Comparison of ENCODE assay signal across 1 cellular context in genomic region chr7:138565071-138565450, GRCh38.
TF ChIP-seq lines count a peak whose summit lies in the region.

No MANE protein-coding gene starts in this region.

TF ChIP-seq in HepG2, 621 proteins besides CTCF, POLR2A, EP300 and RAD21 (continued from another document):
- TF ChIP-seq ZNF883 (CRISPR knock-in tag; IDR thresholded peaks at IDR 0.05; ENCODE audit: not compliant biosample characterization): peak; percentile 36
- peak; percentile 77; the same call in 1 of the 2 replicates for TF ChIP-seq PAF1 (CRISPR knock-in tag; IDR thresholded peaks at IDR 0.05)
- peak; percentile 76 for TF ChIP-seq ZBTB4 (CRISPR knock-in tag; IDR thresholded peaks at IDR 0.05; ENCODE audit: borderline replicate concordance)
- 0 out of 2 replicates have a peak, but pooled peaks have one; percentile 13 for TF ChIP-seq SP4 (CRISPR knock-in tag; IDR thresholded peaks at IDR 0.05)
- TF ChIP-seq ZNF567 (CRISPR knock-in tag; IDR thresholded peaks at IDR 0.05; ENCODE audit: borderline replicate concordance): peak; percentile 58; the same call in 1 of the 2 replicates
- no peak for TF ChIP-seq PRMT3 (CRISPR knock-in tag; IDR thresholded peaks at IDR 0.05; ENCODE audit: borderline replicate concordance, low read depth)
- 0 out of 2 replicates have a peak, but pooled peaks have one; percentile 19 for TF ChIP-seq ZNF782 (CRISPR knock-in tag; IDR thresholded peaks at IDR 0.05; ENCODE audit: borderline replicate concordance)
- no peak for TF ChIP-seq ZNF772 (CRISPR knock-in tag; IDR thresholded peaks at IDR 0.05)
- TF ChIP-seq ZNF556 (CRISPR knock-in tag; IDR thresholded peaks at IDR 0.05; ENCODE audit: borderline replicate concordance): peak; percentile 52; the same call in 1 of the 2 replicates
- TF ChIP-seq RNF219 (CRISPR knock-in tag; IDR thresholded peaks at IDR 0.05): 0 out of 2 replicates have a peak, but pooled peaks have one; percentile 22
- TF ChIP-seq STAT6 (CRISPR knock-in tag; IDR thresholded peaks at IDR 0.05; ENCODE audit: borderline replicate concordance): 0 out of 2 replicates have a peak, but pooled peaks have one; percentile 19
- 0 out of 2 replicates have a peak, but pooled peaks have one; percentile 28 for TF ChIP-seq JUNB (CRISPR knock-in tag; IDR thresholded peaks at IDR 0.05; ENCODE audit: borderline replicate concordance)
- no peak for TF ChIP-seq ZIK1 (CRISPR knock-in tag; IDR thresholded peaks at IDR 0.05; ENCODE audit: borderline replicate concordance, low read depth)
- peak; percentile 62; the same call in 1 of the 2 replicates for TF ChIP-seq HOXA7 (CRISPR knock-in tag; IDR thresholded peaks at IDR 0.05)
- 0 out of 2 replicates have a peak, but pooled peaks have one; percentile 23 for TF ChIP-seq ARHGAP35 (CRISPR knock-in tag; IDR thresholded peaks at IDR 0.05; ENCODE audit: borderline replicate concordance)
- TF ChIP-seq TOPORS (CRISPR knock-in tag; IDR thresholded peaks at IDR 0.05): 0 out of 2 replicates have a peak, but pooled peaks have one; percentile 21
- peak; percentile 69 for TF ChIP-seq POLR2AphosphoS5 (IDR thresholded peaks at IDR 0.05; ENCODE audit: low read depth, low read length)
- TF ChIP-seq TCF7 (IDR thresholded peaks at IDR 0.05; ENCODE audit: low read depth): no peak
- peak; percentile 19; the same call in 1 of the 2 replicates for TF ChIP-seq SSRP1 (CRISPR knock-in tag; IDR thresholded peaks at IDR 0.05)
- TF ChIP-seq ZSCAN21 (CRISPR knock-in tag; IDR thresholded peaks at IDR 0.05; ENCODE audit: borderline replicate concordance): no peak
- TF ChIP-seq HIVEP1 (CRISPR knock-in tag; IDR thresholded peaks at IDR 0.05): no peak
- no peak for TF ChIP-seq KAT2B (IDR thresholded peaks at IDR 0.05; ENCODE audit: borderline replicate concordance, low read depth, low read length)
- 0 out of 2 replicates have a peak, but pooled peaks have one; percentile 13 for TF ChIP-seq KAT7 (CRISPR knock-in tag; IDR thresholded peaks at IDR 0.05; ENCODE audit: borderline replicate concordance)
- TF ChIP-seq NKX3-1 (CRISPR knock-in tag; IDR thresholded peaks at IDR 0.05): 0 out of 2 replicates have a peak, but pooled peaks have one; percentile 4
- TF ChIP-seq NFE2L1 (CRISPR knock-in tag; IDR thresholded peaks at IDR 0.05; ENCODE audit: borderline replicate concordance): 0 out of 2 replicates have a peak, but pooled peaks have one; percentile 43
- no peak for TF ChIP-seq ZNF574 (CRISPR knock-in tag; IDR thresholded peaks at IDR 0.05)
- TF ChIP-seq ZNF766 (CRISPR knock-in tag; IDR thresholded peaks at IDR 0.05; ENCODE audit: borderline replicate concordance): 0 out of 2 replicates have a peak, but pooled peaks have one; percentile 8
- TF ChIP-seq ZNF709 (CRISPR knock-in tag; IDR thresholded peaks at IDR 0.05): 0 out of 2 replicates have a peak, but pooled peaks have one; percentile 3
